ENCODE assay signal across 15 cellular contexts in genomic region chr10:59732849-59733248, GRCh38. TPM values are rescaled to one million over a fixed set of nuclear protein-coding genes. Genes with fewer than 3 reads are reported as not detected.
"Had no signal": no experiment of that assay in that cellular context is flagged by ENCODE, and none has a peak within 500 bp of the region (broad histone marks: within the 10 kb centered on the region; RNA-seq: fewer than 3 reads in every experiment).

No MANE protein-coding gene starts in this region.

RNA-seq across cellular contexts. Expression of gene MRLN, which starts 20.4 kb away (rescaled TPM):
- total RNA-seq: activated naive CD4-positive, alpha-beta T cell treated with anti-CD3 and anti-CD28 coated beads for 36 hours; activated naive CD4-positive, alpha-beta T cell treated with anti-CD3 and anti-CD28 coated beads, Interleukin-2, amount 50 U/mL, for 72 hours; activated naive CD8-positive, alpha-beta T cell treated with anti-CD3 and anti-CD28 coated beads for 36 hours; activated naive CD8-positive, alpha-beta T cell treated with anti-CD3 and anti-CD28 coated beads, Interleukin-2, amount 10 ng/mL, durations not matched to agents 7 days and 5 days; activated T-cell treated with anti-CD3 and anti-CD28 coated beads, Interleukin-2, amount 50 U/mL, for 72 hours; activated T-helper 2 cell treated with anti-CD3 and anti-CD28 coated beads, Interferon-gamma antibody, Interleukin-2, Interleukin-4, amounts not matched to agents 10 μg/mL and 5 μg/mL and 100 μg/mL, durations not matched to agents 14 hours and 24 hours and 36 hours; adrenal gland; ascending aorta; astrocyte; body of pancreas; breast epithelium; bronchial epithelial cell; cardiac muscle cell; cardiac septum had no signal
- polyA plus RNA-seq: aorta, cardiac muscle cell had no signal
